1 cellular context compared by ENCODE assay signal in genomic region chr2:69946351-69947077, GRCh38.
TF ChIP-seq lines count a peak whose summit lies in the region.

No MANE protein-coding gene starts in this region.

TF ChIP-seq in HepG2, 621 proteins besides CTCF, POLR2A, EP300 and RAD21 (continued from another document and continues in another):
- TF ChIP-seq MNT (IDR thresholded peaks at IDR 0.05) (no peak), FOXK1 (CRISPR knock-in tag; IDR thresholded peaks at IDR 0.05; ENCODE audit: borderline replicate concordance, low read depth) (no peak), ZC3H4 (CRISPR knock-in tag; IDR thresholded peaks at IDR 0.05; ENCODE audit: borderline replicate concordance) (no peak), ZBTB37 (CRISPR knock-in tag; IDR thresholded peaks at IDR 0.05) (no peak), ZFP37 (CRISPR knock-in tag; IDR thresholded peaks at IDR 0.05; ENCODE audit: borderline replicate concordance) (no peak), THRA (CRISPR knock-in tag; IDR thresholded peaks at IDR 0.05; ENCODE audit: borderline replicate concordance) (peak; percentile 82; the same call in 1 of the 2 replicates), DNMT3B (CRISPR knock-in tag; conservative IDR thresholded peaks at IDR 0.05) (0 out of 2 replicates have a peak, but pooled peaks have one; percentile 63), HNRNPL (IDR thresholded peaks at IDR 0.05; ENCODE audit: low read depth, low read length) (no peak), HNRNPLL (IDR thresholded peaks at IDR 0.05; ENCODE audit: low read depth, low read length, poor library complexity, severe bottlenecking) (no peak), ELF4 (CRISPR knock-in tag; IDR thresholded peaks at IDR 0.05; ENCODE audit: borderline replicate concordance) (no peak), HNF4A (CRISPR knock-in tag; IDR thresholded peaks at IDR 0.05) (no peak; the same call in 1 of the 2 replicates), ATF7 (IDR thresholded peaks at IDR 0.05) (no peak), ATF7 (CRISPR knock-in tag; IDR thresholded peaks at IDR 0.05) (no peak), ZNF83 (CRISPR knock-in tag; IDR thresholded peaks at IDR 0.05; ENCODE audit: borderline replicate concordance) (no peak), HCFC1 (IDR thresholded peaks at IDR 0.05; ENCODE audit: low read depth, low read length) (no peak), ZSCAN22 (CRISPR knock-in tag; IDR thresholded peaks at IDR 0.05) (no peak), TFAP4 (IDR thresholded peaks at IDR 0.05; ENCODE audit: borderline replicate concordance, low read depth) (no peak; the same call in 1 of the 2 replicates), ZNF382 (CRISPR knock-in tag; IDR thresholded peaks at IDR 0.05; ENCODE audit: borderline replicate concordance) (no peak), ZBTB20 (CRISPR knock-in tag; IDR thresholded peaks at IDR 0.05; ENCODE audit: borderline replicate concordance, low read depth) (no peak), CSRNP2 (CRISPR knock-in tag; conservative IDR thresholded peaks at IDR 0.05; ENCODE audit: low read depth) (no peak), JDP2 (CRISPR knock-in tag; IDR thresholded peaks at IDR 0.05; ENCODE audit: borderline replicate concordance) (no peak), THAP11 (CRISPR knock-in tag; IDR thresholded peaks at IDR 0.05) (no peak), TFE3 (CRISPR knock-in tag; IDR thresholded peaks at IDR 0.05) (no peak), HOXA5 (CRISPR knock-in tag; IDR thresholded peaks at IDR 0.05) (no peak), MED13 (CRISPR knock-in tag; IDR thresholded peaks at IDR 0.05) (no peak), ZNF652 (CRISPR knock-in tag; IDR thresholded peaks at IDR 0.05; ENCODE audit: borderline replicate concordance, low read depth) (peak; percentile 97), ARNTL (CRISPR knock-in tag; IDR thresholded peaks at IDR 0.05) (0 out of 2 replicates have a peak, but pooled peaks have one; percentile 14), TAF15 (IDR thresholded peaks at IDR 0.05; ENCODE audit: low read depth, low read length, poor library complexity, severe bottlenecking) (no peak), PAWR (CRISPR knock-in tag; IDR thresholded peaks at IDR 0.05; ENCODE audit: borderline replicate concordance) (no peak), CC2D1A (CRISPR knock-in tag; IDR thresholded peaks at IDR 0.05) (no peak), MXD1 (CRISPR knock-in tag; IDR thresholded peaks at IDR 0.05) (no peak), ZNF724P (CRISPR knock-in tag; IDR thresholded peaks at IDR 0.05; ENCODE audit: borderline replicate concordance) (no peak), ZBTB46 (CRISPR knock-in tag; IDR thresholded peaks at IDR 0.05; ENCODE audit: borderline replicate concordance) (no peak), ZBED4 (CRISPR knock-in tag; IDR thresholded peaks at IDR 0.05; ENCODE audit: borderline replicate concordance) (no peak), DR1 (CRISPR knock-in tag; IDR thresholded peaks at IDR 0.05) (no peak), ZNF562 (CRISPR knock-in tag; IDR thresholded peaks at IDR 0.05; ENCODE audit: borderline replicate concordance) (no peak), ZFP1 (CRISPR knock-in tag; IDR thresholded peaks at IDR 0.05) (no peak), MTF1 (CRISPR knock-in tag; IDR thresholded peaks at IDR 0.05) (no peak), MED8 (CRISPR knock-in tag; IDR thresholded peaks at IDR 0.05; ENCODE audit: insufficient replicate concordance) (no peak), ZNF639 (CRISPR knock-in tag; conservative IDR thresholded peaks at IDR 0.05) (no peak), ZNF556 (CRISPR knock-in tag; IDR thresholded peaks at IDR 0.05; ENCODE audit: borderline replicate concordance) (no peak), ZMYM4 (CRISPR knock-in tag; IDR thresholded peaks at IDR 0.05) (no peak), PRDM10 (CRISPR knock-in tag; IDR thresholded peaks at IDR 0.05; ENCODE audit: low read depth) (peak; percentile 82)
